Comparison of ENCODE assay signal across 8 cellular contexts in genomic region chr22:39319284-39320170, GRCh38. TPM values are rescaled to one million over a fixed set of nuclear protein-coding genes. Genes with fewer than 3 reads are reported as not detected.
A peak's percentile ranks its signal among the peaks of the same experiment; 100 is the strongest.
DNase-seq lines count a peak whose midpoint lies in the region; ATAC-seq, FAIRE-seq and TF ChIP-seq lines count a peak whose summit lies in the region.

Gene RPL3, minus strand, starts transcription at chr22:39319623. Its CDS starts 26 bp downstream, at chr22:39319597.

- DNase-seq in GM10266 (ENCODE audit: extremely low spot score): peak; percentile 94
- DNase-seq in NCI-H128 (lab: John Stamatoyannopoulos, UW; ENCODE audit: unreplicated experiment): peak; percentile 92
- peak; percentile 97 for DNase-seq in SW 1271 (lab: John Stamatoyannopoulos, UW)
- peak; percentile 90 for DNase-seq in activated naive CD8-positive, alpha-beta T cell treated with anti-CD3 and anti-CD28 coated beads, Interleukin-2, amount 50 U/mL, for 16 hours (ENCODE audit: low read depth, low spot score)
- peak; percentile 99 for DNase-seq in Right ventricle myocardium inferior (ENCODE audit: missing footprints)
- DNase-seq in pancreas: peak; percentile 93 to 98 (median 98)
- peak; percentile 95 to 97 for DNase-seq in tibial artery

- H3K27me3 ChIP-seq in pancreas (no peaks in the 10 kb centered on the region), tibial artery (no peaks in the 10 kb centered on the region)

- H3K36me3 ChIP-seq in pancreas (peaks cover 14 to 27% (median 19%) of the 10 kb centered on the region in 3 donors), tibial artery (peaks cover 36 to 38% (median 37%) of the 10 kb centered on the region in 3 donors)

- H3K27ac ChIP-seq in pancreas: peak within 1 kb of the TSS; percentile 92 to 100 (median 96)
- H3K27ac ChIP-seq in tibial artery: peak within 1 kb of the TSS; percentile 97 to 99

- TF ChIP-seq CTCF in GM10266 (IDR thresholded peaks at IDR 0.05; ENCODE audit: control insufficient read depth, insufficient read depth, low read depth, missing control alignments) (no peak), pancreas (IDR thresholded peaks at IDR 0.05) (peak in 1 of 4 donors; percentile 7), tibial artery (IDR thresholded peaks at IDR 0.05) (no peak)

- H3K4me1 ChIP-seq in pancreas (peaks cover 0 to 30% (median 25%) of the 10 kb centered on the region in 3 donors), tibial artery (peaks cover 0 to 50% (median 32%) of the 10 kb centered on the region in 4 donors)

- WGBS in pancreas, 2 donors: 0% methylated on average over 72 to 73 of the region's 73 CpGs

- H3K4me3 ChIP-seq in pancreas (peak within 1 kb of the TSS; percentile 57 to 84 (median 77)), tibial artery (peak within 1 kb of the TSS; percentile 55 to 67)

- ATAC-seq in HG02642 (IDR thresholded peaks at IDR 0.05; ENCODE audit: poor library complexity, unreplicated experiment) (peak; percentile 83), Right ventricle myocardium inferior (peak; percentile 93), pancreas (peak; percentile 78 to 88 (median 82))

- peak; percentile 94 for FAIRE-seq in pancreas (lab: Jason Lieb, UNC)

- H3K9me3 ChIP-seq in pancreas (no peaks in the 10 kb centered on the region), tibial artery (no peaks in the 10 kb centered on the region)

- intact Hi-C loops in Right ventricle myocardium inferior (cut with DNase I) (loop anchor here (2.0 to 5.0 kb wide), 3 partner anchors 167 to 447 kb away; partner anchors contain the start of genes CBX6, CBX7 and RPS19BP1), pancreas (cut with DNase I) (loop anchor here in 1 of 3 donors (10.0 kb wide), 1 partner anchor 205 kb away; the partner anchor contains the start of gene ATF4), tibial artery (cut with DNase I; ENCODE audit: low total_unique reads) (loop anchor here (5.0 kb wide), 1 partner anchor 208 kb away; no protein-coding TSS in a partner anchor)

RNA-seq across cellular contexts. Expression of gene RPL3, which starts in this region (rescaled TPM):
- 355 TPM for total RNA-seq in Right ventricle myocardium inferior
- 1,000 to 10,000 TPM; 1,199 to 2,601 (median 1,706) TPM for total RNA-seq in pancreas
- polyA plus RNA-seq in pancreas: 1,000 to 10,000 TPM; 1,506 to 2,659 TPM

Comparison
In these comparisons a context has a peak if more than half of its experiments do, and no peak if none do; other contexts are left out.
1. Peak in every context shown above with its lines: DNase-seq, ATAC-seq, H3K4me3 ChIP-seq and H3K27ac ChIP-seq.